8 cellular contexts compared by ENCODE assay signal in the genomic region with DNA sequence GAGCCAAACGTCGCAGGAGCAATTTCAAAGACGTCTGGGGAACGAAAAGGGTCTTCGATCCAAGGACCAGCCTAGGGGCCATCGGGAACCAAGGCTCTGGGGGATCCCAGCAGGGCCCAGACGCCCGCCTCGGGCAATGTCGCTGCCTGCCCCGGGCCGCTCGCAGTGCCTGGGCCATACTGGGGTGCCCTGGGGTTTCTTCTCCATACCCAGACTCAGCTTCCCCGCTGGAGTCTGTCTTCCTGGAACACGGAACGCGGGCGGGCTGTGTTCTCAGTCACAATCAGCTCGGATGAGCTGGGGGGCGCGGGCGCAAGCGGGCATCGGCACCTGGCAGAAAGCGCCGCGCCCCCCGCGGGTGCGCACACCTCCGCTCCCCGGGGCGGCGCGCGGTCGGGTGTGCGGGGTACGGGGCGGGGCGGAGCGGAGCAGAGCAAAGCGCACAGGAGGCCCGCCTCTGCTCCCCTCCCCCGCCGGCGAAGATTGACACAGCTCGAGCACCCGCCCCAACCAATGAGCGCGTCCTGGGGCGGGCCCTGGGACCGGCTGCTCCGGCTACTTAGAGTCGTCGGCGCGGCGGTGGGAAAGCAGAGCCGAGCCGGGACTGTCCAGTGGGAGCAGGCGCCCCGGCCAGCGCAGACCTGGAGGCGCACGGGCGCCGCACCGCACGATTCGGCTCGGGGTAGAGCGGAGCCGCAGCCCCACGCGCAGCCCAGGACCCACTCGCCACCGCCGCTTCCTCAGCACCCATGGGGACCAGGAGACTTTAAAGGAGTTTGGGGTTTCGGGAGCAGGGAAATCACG. TPM values are rescaled to one million over a fixed set of nuclear protein-coding genes. Genes with fewer than 3 reads are reported as not detected.
DNase-seq lines count a peak whose midpoint lies in the region; ATAC-seq, FAIRE-seq and TF ChIP-seq lines count a peak whose summit lies in the region.

A gene with protein sequence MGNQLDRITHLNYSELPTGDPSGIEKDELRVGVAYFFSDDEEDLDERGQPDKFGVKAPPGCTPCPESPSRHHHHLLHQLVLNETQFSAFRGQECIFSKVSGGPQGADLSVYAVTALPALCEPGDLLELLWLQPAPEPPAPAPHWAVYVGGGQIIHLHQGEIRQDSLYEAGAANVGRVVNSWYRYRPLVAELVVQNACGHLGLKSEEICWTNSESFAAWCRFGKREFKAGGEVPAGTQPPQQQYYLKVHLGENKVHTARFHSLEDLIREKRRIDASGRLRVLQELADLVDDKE (plus strand): TSS at position 585 of the 804 bp plus-strand sequence. CDS start 1,263 bp downstream, outside the sequence.

- peak within 1 kb of the TSS; percentile 95 for H3K27ac ChIP-seq in VCaP
- no peak within 1 kb of the TSS for H3K27ac ChIP-seq in effector memory CD4-positive, alpha-beta T cell (ENCODE audit: insufficient read depth, low read length, poor library complexity, severe bottlenecking)

- no peaks in the 10 kb centered on the region for H3K36me3 ChIP-seq in effector memory CD4-positive, alpha-beta T cell (ENCODE audit: control insufficient read depth, insufficient read depth, low read length)

- peaks cover 94% of the 10 kb centered on the region for H3K27me3 Mint-ChIP-seq in neural crest cell (ENCODE audit: low read depth)

- no peak for TF ChIP-seq CTCF in VCaP (conservative IDR thresholded peaks at IDR 0.05)
- TF ChIP-seq CTCF in neural crest cell (conservative IDR thresholded peaks at IDR 0.05), result no peak
- no peak for TF ChIP-seq CTCF in GM20000 (IDR thresholded peaks at IDR 0.05; ENCODE audit: extremely low read depth, missing control alignments)

- no peak for FAIRE-seq in frontal cortex (lab: Jason Lieb, UNC)

- H3K9me3 ChIP-seq in effector memory CD4-positive, alpha-beta T cell (ENCODE audit: control insufficient read depth, low read length), result no peaks in the 10 kb centered on the region

- no peaks in the 10 kb centered on the region for H3K4me1 ChIP-seq in effector memory CD4-positive, alpha-beta T cell (ENCODE audit: control insufficient read depth, insufficient read depth, low read length, poor library complexity, severe bottlenecking)

- ATAC-seq in GM21515 (IDR thresholded peaks at IDR 0.05; ENCODE audit: unreplicated experiment), result no peak

- no peak within 1 kb of the TSS for H3K27ac Mint-ChIP-seq in neural crest cell (ENCODE audit: unreplicated experiment)

- H3K27me3 ChIP-seq in effector memory CD4-positive, alpha-beta T cell (replicated peaks; ENCODE audit: control insufficient read depth, insufficient read depth, low read length, poor library complexity, severe bottlenecking), result no peaks in the 10 kb centered on the region

- H3K4me3 Mint-ChIP-seq in neural crest cell, result peak within 1 kb of the TSS; percentile 93

- H3K4me1 Mint-ChIP-seq in neural crest cell, result peaks cover 14% of the 10 kb centered on the region

- no peak within 1 kb of the TSS for H3K4me3 ChIP-seq in effector memory CD4-positive, alpha-beta T cell (ENCODE audit: insufficient read depth, low read depth, low read length, poor library complexity, severe bottlenecking)

- DNase-seq in DMS53 treated with DMSO at 0.1 percent for 48 hours (lab: John Stamatoyannopoulos, UW; ENCODE audit: unreplicated experiment) (peak; percentile 69), NCI-H128 (lab: John Stamatoyannopoulos, UW; ENCODE audit: unreplicated experiment) (peak; percentile 89), frontal cortex (ENCODE audit: low spot score in 2 of 2) (peak; percentile 81 to 85), neural crest cell (ENCODE audit: low read depth, low spot score) (peak; percentile 82), GM20000 (ENCODE audit: low spot score) (no peak)
- no peak for DNase-seq in effector memory CD4-positive, alpha-beta T cell

- H3K36me3 Mint-ChIP-seq in neural crest cell (ENCODE audit: low read depth), result no peaks in the 10 kb centered on the region

- H3K9me3 Mint-ChIP-seq in neural crest cell, result no peaks in the 10 kb centered on the region

RNA-seq across cellular contexts. Expression of the gene that starts here (rescaled TPM):
- 29.8 TPM for total RNA-seq in frontal cortex
- 3.0 and 3.6 TPM in 2 replicates for total RNA-seq in neural crest cell

Comparison
In these comparisons a context has a peak if more than half of its experiments do, and no peak if none do; other contexts are left out.
1. DNase-seq: peak in DMS53 treated with DMSO at 0.1 percent for 48 hours (single experiment), NCI-H128 (single experiment), frontal cortex (2 of 2) and neural crest cell (single experiment); none in effector memory CD4-positive, alpha-beta T cell (0 of 3) and GM20000 (single experiment).